Comparison of ENCODE assay signal across 13 cellular contexts in the genomic region with DNA sequence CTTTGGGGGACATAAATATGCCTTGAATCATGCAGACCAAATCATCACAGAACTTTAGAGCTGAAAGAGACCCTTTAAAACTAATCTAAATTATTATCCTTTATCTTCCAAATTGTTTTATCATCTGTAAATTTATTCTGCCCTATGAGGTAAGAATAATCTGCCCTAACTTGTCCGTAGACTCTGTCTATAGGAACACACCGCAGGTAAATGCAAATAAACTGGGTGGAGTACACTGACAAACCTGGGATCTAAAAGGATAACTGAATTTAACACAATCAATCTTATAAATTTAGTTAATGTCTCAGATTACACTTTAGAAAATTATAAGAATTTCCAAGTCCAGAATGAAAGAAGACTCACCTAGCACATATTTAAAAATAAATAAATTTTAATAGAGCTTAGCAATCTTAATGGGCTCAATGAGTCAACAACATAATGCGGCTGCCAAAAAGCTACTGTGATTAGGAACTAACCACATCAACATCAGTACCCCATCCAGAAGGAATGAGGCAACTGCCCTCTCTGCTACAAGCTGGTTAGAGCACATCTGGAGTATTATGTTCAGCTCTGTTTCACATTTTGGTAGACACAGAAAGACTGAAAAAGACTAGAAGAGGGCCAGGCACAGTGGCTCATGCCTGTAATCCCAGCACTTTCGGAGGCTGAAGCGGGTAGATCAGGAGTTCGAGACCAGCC. TPM values are rescaled to one million over a fixed set of nuclear protein-coding genes. Genes with fewer than 3 reads are reported as not detected.
A peak's percentile ranks its signal among the peaks of the same experiment; 100 is the strongest.
DNase-seq lines count a peak whose midpoint lies in the region; ATAC-seq and TF ChIP-seq lines count a peak whose summit lies in the region.
"Had no signal": no experiment of that assay in that cellular context is flagged by ENCODE, and none has a peak within 500 bp of the region (broad histone marks: within the 10 kb centered on the region; RNA-seq: fewer than 3 reads in every experiment).

No MANE protein-coding gene starts in this region.

- peaks cover 18% of the 10 kb centered on the region; the same call in 1 of the 2 replicates for H3K4me1 ChIP-seq in HEK293 (ENCODE audit: control insufficient read depth, insufficient read depth, low read length)

- no peaks in the 10 kb centered on the region; a peak in 1 of 3 replicates for H3K36me3 ChIP-seq in HEK293 (ENCODE audit: control insufficient read depth in 2 of 2, insufficient read depth in 1 of 2, low read length in 2 of 2)
- H3K36me3 ChIP-seq: heart left ventricle had no signal

- POLR2A ChIA-PET in HEK293 (lab: Yijun Ruan, JAX), result interaction anchor here (0.6 kb wide), 1 partner anchor 49 kb away, joined by 3 read pairs; no protein-coding TSS in a partner anchor

- peaks cover 3% of the 10 kb centered on the region for H3K36me3 Mint-ChIP-seq in neural crest cell (ENCODE audit: low read depth)

- H3K27ac Mint-ChIP-seq in neural crest cell (ENCODE audit: unreplicated experiment), result no peak overlapping the region

- H3K9me3 ChIP-seq in HEK293 (ENCODE audit: control insufficient read depth, insufficient read depth, low read depth, low read length), result no peaks in the 10 kb centered on the region
- H3K9me3 ChIP-seq: heart left ventricle had no signal

- no peaks in the 10 kb centered on the region for H3K9me3 Mint-ChIP-seq in neural crest cell

- H3K4me1 Mint-ChIP-seq in neural crest cell, result peaks cover 55% of the 10 kb centered on the region

- TF ChIP-seq CTCF in HEK293 (tag by site-specific recombination; IDR thresholded peaks at IDR 0.05), result no peak
- no peak for TF ChIP-seq CTCF in neural crest cell (conservative IDR thresholded peaks at IDR 0.05)

- CTCF ChIA-PET in HEK293 (lab: Yijun Ruan, JAX), result no interaction called here

- H3K27ac ChIP-seq in HEK293 (ENCODE audit: extremely low read depth, low read depth, low read length), result no peak overlapping the region
- H3K27ac ChIP-seq: SK-N-MC had no signal

- peak; percentile 41 for DNase-seq in DMS 273 (lab: John Stamatoyannopoulos, UW; ENCODE audit: unreplicated experiment)
- DNase-seq in DMS 273 treated with DMSO at 0.1 percent for 48 hours (lab: John Stamatoyannopoulos, UW), result no peak
- peak; percentile 50 for DNase-seq in astrocyte of the hippocampus (ENCODE audit: low read depth, low spot score)
- no peak for DNase-seq in neural crest cell (ENCODE audit: low read depth, low spot score)
- no peak for DNase-seq in ureter (ENCODE audit: low spot score)
- DNase-seq: 8988T, cerebellar nuclear complex, heart left ventricle, NCI-H2107 had no signal

- H3K27me3 Mint-ChIP-seq in neural crest cell (ENCODE audit: low read depth), result no peaks in the 10 kb centered on the region

- no peak for ATAC-seq in HG03095 (IDR thresholded peaks at IDR 0.05; ENCODE audit: unreplicated experiment)
- ATAC-seq in GM18519 (IDR thresholded peaks at IDR 0.05; ENCODE audit: low FRiP score, unreplicated experiment), result no peak
- ATAC-seq: heart left ventricle had no signal

- no peak overlapping the region for H3K4me3 ChIP-seq in HEK293 (ENCODE audit: low read depth, low read length)
- H3K4me3 ChIP-seq: heart left ventricle, SK-N-MC had no signal

- peak overlapping the region; percentile 35 for H3K4me3 Mint-ChIP-seq in neural crest cell

TF ChIP-seq in HEK293, 187 proteins besides CTCF, POLR2A, EP300 and RAD21:
- TF ChIP-seq ZBTB11 (tag by site-specific recombination; conservative IDR thresholded peaks at IDR 0.05; ENCODE audit: low read depth) (no peak), ZNF629 (tag by site-specific recombination; IDR thresholded peaks at IDR 0.05) (peak; percentile 15; the same call in 1 of the 2 replicates), BCL11A (tag by site-specific recombination; IDR thresholded peaks at IDR 0.05; ENCODE audit: low read depth) (no peak), PRDM6 (tag by site-specific recombination; IDR thresholded peaks at IDR 0.05) (0 out of 2 replicates have a peak, but pooled peaks have one; percentile 26), PRDM10 (tag by site-specific recombination; IDR thresholded peaks at IDR 0.05) (peak; percentile 55; the same call in 1 of the 2 replicates)
TF ChIP-seq in HEK293: peak in this region for 3.

RNA-seq across cellular contexts. Expression of gene MEGF9, which starts 5.6 kb away (rescaled TPM):
- 22.2 and 23.3 TPM in 2 replicates for total RNA-seq in neural crest cell
- 22.3 TPM for total RNA-seq in ureter

Comparison
In these comparisons a context has a peak if more than half of its experiments do, and no peak if none do; other contexts are left out.
1. DNase-seq: peak in DMS 273 (single experiment) and astrocyte of the hippocampus (single experiment); none in DMS 273 treated with DMSO at 0.1 percent for 48 hours (single experiment), neural crest cell (single experiment) and ureter (single experiment).